11 cellular contexts compared by ENCODE assay signal in genomic region chr6:157786221-157786620, GRCh38.
"Had no signal": no experiment of that assay in that cellular context is flagged by ENCODE, and none has a peak within 500 bp of the region (broad histone marks: within the 10 kb centered on the region; RNA-seq: fewer than 3 reads in every experiment).

No MANE protein-coding gene starts in this region.

- DNase-seq: GM23248, GOT3, H7, H9, HCEC 1CT, HFFc6 had no signal

- H3K27ac ChIP-seq: GM23248 had no signal

- H3K4me3 ChIP-seq: GM23248, GM23338, HAP-1 had no signal

- FAIRE-seq: H1, H54 had no signal

- H3K36me3 ChIP-seq: HAP-1 had no signal

- ATAC-seq: GM23338, HCT116 had no signal

- H3K9ac ChIP-seq: GM23248 had no signal

- H3K4me1 ChIP-seq: HAP-1 had no signal

- H3K4me2 ChIP-seq: GM23338 had no signal

- H2AFZ ChIP-seq: GM23248, GM23338 had no signal

- H3K9me3 ChIP-seq: HAP-1 had no signal
